In the genomic region with DNA sequence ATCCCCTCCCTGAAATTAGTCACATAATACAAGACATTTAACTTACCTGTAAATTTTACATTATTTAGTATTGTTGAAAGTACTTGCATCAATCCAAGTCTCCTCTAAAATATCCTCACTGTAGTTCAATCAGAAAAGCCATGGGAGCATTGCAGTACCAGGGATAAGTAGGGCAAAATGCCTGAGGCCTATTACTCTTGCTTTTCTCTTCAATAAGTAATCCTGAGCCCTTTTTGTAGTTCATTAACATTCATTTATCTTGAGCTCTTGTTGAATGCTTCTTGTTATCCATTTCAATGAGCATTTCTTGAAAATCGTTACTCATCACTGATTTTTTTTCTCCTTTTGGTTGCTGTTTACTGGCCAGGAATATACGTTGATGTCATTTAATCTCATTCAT, we compare ENCODE assay signal across 2 cellular contexts.
TF ChIP-seq lines count a peak whose summit lies in the region.

No MANE protein-coding gene starts in this region.

TF ChIP-seq in GM23338, 12 proteins besides CTCF, POLR2A, EP300 and RAD21 (continued from another document):
- TF ChIP-seq, protein P1, sequence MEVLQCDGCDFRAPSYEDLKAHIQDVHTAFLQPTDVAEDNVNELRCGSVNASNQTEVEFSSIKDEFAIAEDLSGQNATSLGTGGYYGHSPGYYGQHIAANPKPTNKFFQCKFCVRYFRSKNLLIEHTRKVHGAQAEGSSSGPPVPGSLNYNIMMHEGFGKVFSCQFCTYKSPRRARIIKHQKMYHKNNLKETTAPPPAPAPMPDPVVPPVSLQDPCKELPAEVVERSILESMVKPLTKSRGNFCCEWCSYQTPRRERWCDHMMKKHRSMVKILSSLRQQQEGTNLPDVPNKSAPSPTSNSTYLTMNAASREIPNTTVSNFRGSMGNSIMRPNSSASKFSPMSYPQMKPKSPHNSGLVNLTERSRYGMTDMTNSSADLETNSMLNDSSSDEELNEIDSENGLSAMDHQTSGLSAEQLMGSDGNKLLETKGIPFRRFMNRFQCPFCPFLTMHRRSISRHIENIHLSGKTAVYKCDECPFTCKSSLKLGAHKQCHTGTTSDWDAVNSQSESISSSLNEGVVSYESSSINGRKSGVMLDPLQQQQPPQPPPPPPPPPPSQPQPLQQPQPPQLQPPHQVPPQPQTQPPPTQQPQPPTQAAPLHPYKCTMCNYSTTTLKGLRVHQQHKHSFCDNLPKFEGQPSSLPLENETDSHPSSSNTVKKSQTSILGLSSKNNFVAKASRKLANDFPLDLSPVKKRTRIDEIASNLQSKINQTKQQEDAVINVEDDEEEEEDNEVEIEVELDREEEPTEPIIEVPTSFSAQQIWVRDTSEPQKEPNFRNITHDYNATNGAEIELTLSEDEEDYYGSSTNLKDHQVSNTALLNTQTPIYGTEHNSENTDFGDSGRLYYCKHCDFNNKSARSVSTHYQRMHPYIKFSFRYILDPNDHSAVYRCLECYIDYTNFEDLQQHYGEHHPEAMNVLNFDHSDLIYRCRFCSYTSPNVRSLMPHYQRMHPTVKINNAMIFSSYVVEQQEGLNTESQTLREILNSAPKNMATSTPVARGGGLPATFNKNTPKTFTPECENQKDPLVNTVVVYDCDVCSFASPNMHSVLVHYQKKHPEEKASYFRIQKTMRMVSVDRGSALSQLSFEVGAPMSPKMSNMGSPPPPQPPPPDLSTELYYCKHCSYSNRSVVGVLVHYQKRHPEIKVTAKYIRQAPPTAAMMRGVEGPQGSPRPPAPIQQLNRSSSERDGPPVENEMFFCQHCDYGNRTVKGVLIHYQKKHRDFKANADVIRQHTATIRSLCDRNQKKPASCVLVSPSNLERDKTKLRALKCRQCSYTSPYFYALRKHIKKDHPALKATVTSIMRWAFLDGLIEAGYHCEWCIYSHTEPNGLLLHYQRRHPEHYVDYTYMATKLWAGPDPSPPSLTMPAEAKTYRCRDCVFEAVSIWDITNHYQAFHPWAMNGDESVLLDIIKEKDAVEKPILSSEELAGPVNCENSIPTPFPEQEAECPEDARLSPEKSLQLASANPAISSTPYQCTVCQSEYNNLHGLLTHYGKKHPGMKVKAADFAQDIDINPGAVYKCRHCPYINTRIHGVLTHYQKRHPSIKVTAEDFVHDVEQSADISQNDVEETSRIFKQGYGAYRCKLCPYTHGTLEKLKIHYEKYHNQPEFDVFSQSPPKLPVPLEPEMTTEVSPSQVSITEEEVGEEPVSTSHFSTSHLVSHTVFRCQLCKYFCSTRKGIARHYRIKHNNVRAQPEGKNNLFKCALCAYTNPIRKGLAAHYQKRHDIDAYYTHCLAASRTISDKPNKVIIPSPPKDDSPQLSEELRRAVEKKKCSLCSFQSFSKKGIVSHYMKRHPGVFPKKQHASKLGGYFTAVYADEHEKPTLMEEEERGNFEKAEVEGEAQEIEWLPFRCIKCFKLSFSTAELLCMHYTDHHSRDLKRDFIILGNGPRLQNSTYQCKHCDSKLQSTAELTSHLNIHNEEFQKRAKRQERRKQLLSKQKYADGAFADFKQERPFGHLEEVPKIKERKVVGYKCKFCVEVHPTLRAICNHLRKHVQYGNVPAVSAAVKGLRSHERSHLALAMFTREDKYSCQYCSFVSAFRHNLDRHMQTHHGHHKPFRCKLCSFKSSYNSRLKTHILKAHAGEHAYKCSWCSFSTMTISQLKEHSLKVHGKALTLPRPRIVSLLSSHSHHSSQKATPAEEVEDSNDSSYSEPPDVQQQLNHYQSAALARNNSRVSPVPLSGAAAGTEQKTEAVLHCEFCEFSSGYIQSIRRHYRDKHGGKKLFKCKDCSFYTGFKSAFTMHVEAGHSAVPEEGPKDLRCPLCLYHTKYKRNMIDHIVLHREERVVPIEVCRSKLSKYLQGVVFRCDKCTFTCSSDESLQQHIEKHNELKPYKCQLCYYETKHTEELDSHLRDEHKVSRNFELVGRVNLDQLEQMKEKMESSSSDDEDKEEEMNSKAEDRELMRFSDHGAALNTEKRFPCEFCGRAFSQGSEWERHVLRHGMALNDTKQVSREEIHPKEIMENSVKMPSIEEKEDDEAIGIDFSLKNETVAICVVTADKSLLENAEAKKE (CRISPR knock-in tag; IDR thresholded peaks at IDR 0.05): no peak
- TF ChIP-seq EZH2phosphoT487 (IDR thresholded peaks at IDR 0.05; ENCODE audit: unreplicated experiment) (no peak), NANOG (IDR thresholded peaks at IDR 0.05; ENCODE audit: borderline replicate concordance) (no peak), ZNF331 (CRISPR knock-in tag; IDR thresholded peaks at IDR 0.05; ENCODE audit: low read depth) (no peak), EZH2 (IDR thresholded peaks at IDR 0.05; ENCODE audit: low read depth, unreplicated experiment) (no peak), POLR2AphosphoS5 (IDR thresholded peaks at IDR 0.05; ENCODE audit: low read depth) (no peak), CREB1 (CRISPR knock-in tag; IDR thresholded peaks at IDR 0.05; ENCODE audit: low read depth) (no peak)
- TF ChIP-seq, protein P2, sequence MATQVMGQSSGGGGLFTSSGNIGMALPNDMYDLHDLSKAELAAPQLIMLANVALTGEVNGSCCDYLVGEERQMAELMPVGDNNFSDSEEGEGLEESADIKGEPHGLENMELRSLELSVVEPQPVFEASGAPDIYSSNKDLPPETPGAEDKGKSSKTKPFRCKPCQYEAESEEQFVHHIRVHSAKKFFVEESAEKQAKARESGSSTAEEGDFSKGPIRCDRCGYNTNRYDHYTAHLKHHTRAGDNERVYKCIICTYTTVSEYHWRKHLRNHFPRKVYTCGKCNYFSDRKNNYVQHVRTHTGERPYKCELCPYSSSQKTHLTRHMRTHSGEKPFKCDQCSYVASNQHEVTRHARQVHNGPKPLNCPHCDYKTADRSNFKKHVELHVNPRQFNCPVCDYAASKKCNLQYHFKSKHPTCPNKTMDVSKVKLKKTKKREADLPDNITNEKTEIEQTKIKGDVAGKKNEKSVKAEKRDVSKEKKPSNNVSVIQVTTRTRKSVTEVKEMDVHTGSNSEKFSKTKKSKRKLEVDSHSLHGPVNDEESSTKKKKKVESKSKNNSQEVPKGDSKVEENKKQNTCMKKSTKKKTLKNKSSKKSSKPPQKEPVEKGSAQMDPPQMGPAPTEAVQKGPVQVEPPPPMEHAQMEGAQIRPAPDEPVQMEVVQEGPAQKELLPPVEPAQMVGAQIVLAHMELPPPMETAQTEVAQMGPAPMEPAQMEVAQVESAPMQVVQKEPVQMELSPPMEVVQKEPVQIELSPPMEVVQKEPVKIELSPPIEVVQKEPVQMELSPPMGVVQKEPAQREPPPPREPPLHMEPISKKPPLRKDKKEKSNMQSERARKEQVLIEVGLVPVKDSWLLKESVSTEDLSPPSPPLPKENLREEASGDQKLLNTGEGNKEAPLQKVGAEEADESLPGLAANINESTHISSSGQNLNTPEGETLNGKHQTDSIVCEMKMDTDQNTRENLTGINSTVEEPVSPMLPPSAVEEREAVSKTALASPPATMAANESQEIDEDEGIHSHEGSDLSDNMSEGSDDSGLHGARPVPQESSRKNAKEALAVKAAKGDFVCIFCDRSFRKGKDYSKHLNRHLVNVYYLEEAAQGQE (IDR thresholded peaks at IDR 0.05; ENCODE audit: unreplicated experiment): no peak
- TF ChIP-seq, protein P3, sequence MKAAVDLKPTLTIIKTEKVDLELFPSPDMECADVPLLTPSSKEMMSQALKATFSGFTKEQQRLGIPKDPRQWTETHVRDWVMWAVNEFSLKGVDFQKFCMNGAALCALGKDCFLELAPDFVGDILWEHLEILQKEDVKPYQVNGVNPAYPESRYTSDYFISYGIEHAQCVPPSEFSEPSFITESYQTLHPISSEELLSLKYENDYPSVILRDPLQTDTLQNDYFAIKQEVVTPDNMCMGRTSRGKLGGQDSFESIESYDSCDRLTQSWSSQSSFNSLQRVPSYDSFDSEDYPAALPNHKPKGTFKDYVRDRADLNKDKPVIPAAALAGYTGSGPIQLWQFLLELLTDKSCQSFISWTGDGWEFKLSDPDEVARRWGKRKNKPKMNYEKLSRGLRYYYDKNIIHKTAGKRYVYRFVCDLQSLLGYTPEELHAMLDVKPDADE (IDR thresholded peaks at IDR 0.05): no peak

TF ChIP-seq in WTC11, 78 proteins besides CTCF, POLR2A, EP300 and RAD21 (continued from another document):
- TF ChIP-seq, protein P4, sequence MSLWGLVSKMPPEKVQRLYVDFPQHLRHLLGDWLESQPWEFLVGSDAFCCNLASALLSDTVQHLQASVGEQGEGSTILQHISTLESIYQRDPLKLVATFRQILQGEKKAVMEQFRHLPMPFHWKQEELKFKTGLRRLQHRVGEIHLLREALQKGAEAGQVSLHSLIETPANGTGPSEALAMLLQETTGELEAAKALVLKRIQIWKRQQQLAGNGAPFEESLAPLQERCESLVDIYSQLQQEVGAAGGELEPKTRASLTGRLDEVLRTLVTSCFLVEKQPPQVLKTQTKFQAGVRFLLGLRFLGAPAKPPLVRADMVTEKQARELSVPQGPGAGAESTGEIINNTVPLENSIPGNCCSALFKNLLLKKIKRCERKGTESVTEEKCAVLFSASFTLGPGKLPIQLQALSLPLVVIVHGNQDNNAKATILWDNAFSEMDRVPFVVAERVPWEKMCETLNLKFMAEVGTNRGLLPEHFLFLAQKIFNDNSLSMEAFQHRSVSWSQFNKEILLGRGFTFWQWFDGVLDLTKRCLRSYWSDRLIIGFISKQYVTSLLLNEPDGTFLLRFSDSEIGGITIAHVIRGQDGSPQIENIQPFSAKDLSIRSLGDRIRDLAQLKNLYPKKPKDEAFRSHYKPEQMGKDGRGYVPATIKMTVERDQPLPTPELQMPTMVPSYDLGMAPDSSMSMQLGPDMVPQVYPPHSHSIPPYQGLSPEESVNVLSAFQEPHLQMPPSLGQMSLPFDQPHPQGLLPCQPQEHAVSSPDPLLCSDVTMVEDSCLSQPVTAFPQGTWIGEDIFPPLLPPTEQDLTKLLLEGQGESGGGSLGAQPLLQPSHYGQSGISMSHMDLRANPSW (CRISPR knock-in tag; conservative IDR thresholded peaks at IDR 0.05; ENCODE audit: low read depth): no peak
- TF ChIP-seq, protein P5, sequence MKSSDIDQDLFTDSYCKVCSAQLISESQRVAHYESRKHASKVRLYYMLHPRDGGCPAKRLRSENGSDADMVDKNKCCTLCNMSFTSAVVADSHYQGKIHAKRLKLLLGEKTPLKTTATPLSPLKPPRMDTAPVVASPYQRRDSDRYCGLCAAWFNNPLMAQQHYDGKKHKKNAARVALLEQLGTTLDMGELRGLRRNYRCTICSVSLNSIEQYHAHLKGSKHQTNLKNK (CRISPR knock-in tag; IDR thresholded peaks at IDR 0.05): no peak
- TF ChIP-seq RORB (CRISPR knock-in tag; IDR thresholded peaks at IDR 0.05): no peak
- TF ChIP-seq, protein P6, sequence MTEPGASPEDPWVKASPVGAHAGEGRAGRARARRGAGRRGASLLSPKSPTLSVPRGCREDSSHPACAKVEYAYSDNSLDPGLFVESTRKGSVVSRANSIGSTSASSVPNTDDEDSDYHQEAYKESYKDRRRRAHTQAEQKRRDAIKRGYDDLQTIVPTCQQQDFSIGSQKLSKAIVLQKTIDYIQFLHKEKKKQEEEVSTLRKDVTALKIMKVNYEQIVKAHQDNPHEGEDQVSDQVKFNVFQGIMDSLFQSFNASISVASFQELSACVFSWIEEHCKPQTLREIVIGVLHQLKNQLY (CRISPR knock-in tag; IDR thresholded peaks at IDR 0.05): no peak
- TF ChIP-seq ZNF396 (CRISPR knock-in tag; IDR thresholded peaks at IDR 0.05; ENCODE audit: borderline replicate concordance): no peak
- no peak for TF ChIP-seq CBFB (CRISPR knock-in tag; IDR thresholded peaks at IDR 0.05; ENCODE audit: low read depth)
- TF ChIP-seq, protein P7, sequence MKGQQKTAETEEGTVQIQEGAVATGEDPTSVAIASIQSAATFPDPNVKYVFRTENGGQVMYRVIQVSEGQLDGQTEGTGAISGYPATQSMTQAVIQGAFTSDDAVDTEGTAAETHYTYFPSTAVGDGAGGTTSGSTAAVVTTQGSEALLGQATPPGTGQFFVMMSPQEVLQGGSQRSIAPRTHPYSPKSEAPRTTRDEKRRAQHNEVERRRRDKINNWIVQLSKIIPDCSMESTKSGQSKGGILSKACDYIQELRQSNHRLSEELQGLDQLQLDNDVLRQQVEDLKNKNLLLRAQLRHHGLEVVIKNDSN (CRISPR knock-in tag; IDR thresholded peaks at IDR 0.05): no peak
- TF ChIP-seq, protein P8, sequence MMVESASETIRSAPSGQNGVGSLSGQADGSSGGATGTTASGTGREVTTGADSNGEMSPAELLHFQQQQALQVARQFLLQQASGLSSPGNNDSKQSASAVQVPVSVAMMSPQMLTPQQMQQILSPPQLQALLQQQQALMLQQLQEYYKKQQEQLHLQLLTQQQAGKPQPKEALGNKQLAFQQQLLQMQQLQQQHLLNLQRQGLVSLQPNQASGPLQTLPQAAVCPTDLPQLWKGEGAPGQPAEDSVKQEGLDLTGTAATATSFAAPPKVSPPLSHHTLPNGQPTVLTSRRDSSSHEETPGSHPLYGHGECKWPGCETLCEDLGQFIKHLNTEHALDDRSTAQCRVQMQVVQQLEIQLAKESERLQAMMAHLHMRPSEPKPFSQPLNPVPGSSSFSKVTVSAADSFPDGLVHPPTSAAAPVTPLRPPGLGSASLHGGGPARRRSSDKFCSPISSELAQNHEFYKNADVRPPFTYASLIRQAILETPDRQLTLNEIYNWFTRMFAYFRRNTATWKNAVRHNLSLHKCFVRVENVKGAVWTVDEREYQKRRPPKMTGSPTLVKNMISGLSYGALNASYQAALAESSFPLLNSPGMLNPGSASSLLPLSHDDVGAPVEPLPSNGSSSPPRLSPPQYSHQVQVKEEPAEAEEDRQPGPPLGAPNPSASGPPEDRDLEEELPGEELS (CRISPR knock-in tag; IDR thresholded peaks at IDR 0.05): no peak
- TF ChIP-seq SMAD4 (CRISPR knock-in tag; IDR thresholded peaks at IDR 0.05): no peak
- TF ChIP-seq ZNF232 (CRISPR knock-in tag; IDR thresholded peaks at IDR 0.05): no peak
- TF ChIP-seq, protein P9, sequence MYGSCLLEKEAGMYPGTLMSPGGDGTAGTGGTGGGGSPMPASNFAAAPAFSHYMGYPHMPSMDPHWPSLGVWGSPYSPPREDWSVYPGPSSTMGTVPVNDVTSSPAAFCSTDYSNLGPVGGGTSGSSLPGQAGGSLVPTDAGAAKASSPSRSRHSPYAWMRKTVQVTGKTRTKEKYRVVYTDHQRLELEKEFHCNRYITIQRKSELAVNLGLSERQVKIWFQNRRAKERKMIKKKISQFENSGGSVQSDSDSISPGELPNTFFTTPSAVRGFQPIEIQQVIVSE (CRISPR knock-in tag; IDR thresholded peaks at IDR 0.05; ENCODE audit: borderline replicate concordance): no peak
- no peak for TF ChIP-seq ZNF416 (CRISPR knock-in tag; IDR thresholded peaks at IDR 0.05)
